12 cellular contexts compared by ENCODE assay signal in the genomic region with DNA sequence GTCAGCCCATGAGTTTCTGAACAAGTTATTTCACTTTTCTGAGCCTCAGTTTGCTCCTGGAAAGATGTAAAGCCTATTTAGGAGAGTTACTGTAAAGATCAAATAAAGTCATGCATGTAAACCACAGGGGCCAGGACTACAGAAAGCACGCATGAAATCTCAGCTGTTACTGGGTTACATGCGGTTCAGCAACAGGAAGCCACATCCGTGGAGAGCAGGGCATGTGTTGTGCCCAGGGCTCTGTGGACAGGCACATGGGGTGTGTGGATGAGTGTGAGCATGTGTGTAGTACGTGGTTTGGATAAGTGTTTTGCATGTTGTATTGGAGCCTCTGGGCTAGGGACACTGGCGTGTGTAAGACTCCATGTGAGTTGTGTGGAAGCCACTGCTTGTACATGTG. TPM values are rescaled to one million over a fixed set of nuclear protein-coding genes. Genes with fewer than 3 reads are reported as not detected.
DNase-seq lines count a peak whose midpoint lies in the region; ATAC-seq and TF ChIP-seq lines count a peak whose summit lies in the region.
"Had no signal": no experiment of that assay in that cellular context is flagged by ENCODE, and none has a peak within 500 bp of the region (broad histone marks: within the 10 kb centered on the region; RNA-seq: fewer than 3 reads in every experiment).

No MANE protein-coding gene starts in this region.

- no peaks in the 10 kb centered on the region for H3K36me3 ChIP-seq in WERI-Rb-1

- DNase-seq in stimulated activated CD4-positive, alpha-beta T cell treated with anti-CD3 and anti-CD28 coated beads, Interleukin-1b, Interleukin-23, amount 100 ng/mL, for 48 hours: peak; percentile 16
- no peak for DNase-seq in stimulated activated CD4-positive, alpha-beta T cell treated with anti-CD3 and anti-CD28 coated beads, Interleukin-4, amount 100 ng/mL, for 4 hours
- DNase-seq in T-helper 22 cell (ENCODE audit: low read depth) (peak; percentile 37), endothelial cell (ENCODE audit: low spot score) (no peak), WERI-Rb-1 (no peak), SW 1271 (lab: John Stamatoyannopoulos, UW) (no peak)
- peak; percentile 30 to 42 for DNase-seq in stimulated activated naive CD8-positive, alpha-beta T cell treated with anti-CD3 and anti-CD28 coated beads, Interleukin-15, amount 100 ng/mL, for 72 hours
- DNase-seq: activated naive CD8-positive, alpha-beta T cell treated with anti-CD3 and anti-CD28 coated beads, Interleukin-2, amount 50 U/mL, for 24 hours; kidney; NCI-H345; nephron progenitor cell had no signal

- no peaks in the 10 kb centered on the region for H3K9me3 Mint-ChIP-seq in endothelial cell (ENCODE audit: unreplicated experiment)
- H3K9me3 Mint-ChIP-seq in stimulated activated naive CD8-positive, alpha-beta T cell treated with anti-CD3 and anti-CD28 coated beads, Interleukin-15, amount 100 ng/mL, for 72 hours: no peaks in the 10 kb centered on the region
- H3K9me3 Mint-ChIP-seq: activated naive CD8-positive, alpha-beta T cell treated with anti-CD3 and anti-CD28 coated beads, Interleukin-2, amount 50 U/mL, for 24 hours; nephron progenitor cell had no signal

- peak overlapping the region; percentile 57 for H3K27ac Mint-ChIP-seq in endothelial cell (ENCODE audit: unreplicated experiment)
- H3K27ac Mint-ChIP-seq in stimulated activated naive CD8-positive, alpha-beta T cell treated with anti-CD3 and anti-CD28 coated beads, Interleukin-15, amount 100 ng/mL, for 72 hours: no peak overlapping the region
- H3K27ac Mint-ChIP-seq: activated naive CD8-positive, alpha-beta T cell treated with anti-CD3 and anti-CD28 coated beads, Interleukin-2, amount 50 U/mL, for 24 hours had no signal

- H3K4me3 ChIP-seq in WERI-Rb-1 (ENCODE audit: low read depth, low read length): no peak overlapping the region

- peaks cover 23% of the 10 kb centered on the region for H3K27me3 Mint-ChIP-seq in endothelial cell (ENCODE audit: unreplicated experiment)
- H3K27me3 Mint-ChIP-seq in stimulated activated naive CD8-positive, alpha-beta T cell treated with anti-CD3 and anti-CD28 coated beads, Interleukin-15, amount 100 ng/mL, for 72 hours: peaks cover 47% of the 10 kb centered on the region

- H3K9me3 ChIP-seq in WERI-Rb-1 (ENCODE audit: severe bottlenecking): no peaks in the 10 kb centered on the region

- H3K27ac ChIP-seq in WERI-Rb-1: no peak overlapping the region

- peak; percentile 76 for ATAC-seq in stimulated activated naive CD8-positive, alpha-beta T cell treated with anti-CD3 and anti-CD28 coated beads, Interleukin-15, amount 100 ng/mL, for 72 hours
- no peak for ATAC-seq in HG03159 (IDR thresholded peaks at IDR 0.05; ENCODE audit: unreplicated experiment)
- ATAC-seq: activated naive CD8-positive, alpha-beta T cell treated with anti-CD3 and anti-CD28 coated beads, Interleukin-2, amount 50 U/mL, for 24 hours had no signal

- H3K4me3 Mint-ChIP-seq in endothelial cell (ENCODE audit: unreplicated experiment): peak overlapping the region; percentile 97
- H3K4me3 Mint-ChIP-seq in stimulated activated naive CD8-positive, alpha-beta T cell treated with anti-CD3 and anti-CD28 coated beads, Interleukin-15, amount 100 ng/mL, for 72 hours: no peak overlapping the region
- H3K4me3 Mint-ChIP-seq: activated naive CD8-positive, alpha-beta T cell treated with anti-CD3 and anti-CD28 coated beads, Interleukin-2, amount 50 U/mL, for 24 hours had no signal

- TF ChIP-seq CTCF in endothelial cell (IDR thresholded peaks at IDR 0.05; ENCODE audit: unreplicated experiment) (no peak), WERI-Rb-1 (IDR thresholded peaks at IDR 0.05; ENCODE audit: low read depth, low read length) (no peak)

- peaks cover 3% of the 10 kb centered on the region for H3K36me3 Mint-ChIP-seq in endothelial cell (ENCODE audit: low read depth, unreplicated experiment)

- peaks cover 36% of the 10 kb centered on the region for H3K4me1 Mint-ChIP-seq in endothelial cell (ENCODE audit: unreplicated experiment)
- peaks cover 79% of the 10 kb centered on the region for H3K4me1 Mint-ChIP-seq in stimulated activated naive CD8-positive, alpha-beta T cell treated with anti-CD3 and anti-CD28 coated beads, Interleukin-15, amount 100 ng/mL, for 72 hours

- peaks cover 31% of the 10 kb centered on the region for H3K27me3 ChIP-seq in WERI-Rb-1 (ENCODE audit: insufficient read depth, low read depth, severe bottlenecking)

RNA-seq across cellular contexts. Expression of a gene that starts 2.2 kb away (rescaled TPM):
- total RNA-seq in endothelial cell (ENCODE audit: unreplicated experiment): 109 TPM

RNA-seq across cellular contexts. Expression of a gene that starts 54.4 kb away (rescaled TPM):
- total RNA-seq in endothelial cell (ENCODE audit: unreplicated experiment): 14.0 TPM

Comparison
In these comparisons a context has a peak if more than half of its experiments do, and no peak if none do; other contexts are left out.
1. DNase-seq: peak in stimulated activated CD4-positive, alpha-beta T cell treated with anti-CD3 and anti-CD28 coated beads, Interleukin-1b, Interleukin-23, amount 100 ng/mL, for 48 hours (single experiment), T-helper 22 cell (single experiment) and stimulated activated naive CD8-positive, alpha-beta T cell treated with anti-CD3 and anti-CD28 coated beads, Interleukin-15, amount 100 ng/mL, for 72 hours (2 of 2); none in stimulated activated CD4-positive, alpha-beta T cell treated with anti-CD3 and anti-CD28 coated beads, Interleukin-4, amount 100 ng/mL, for 4 hours (0 of 2), endothelial cell (single experiment), WERI-Rb-1 (single experiment) and SW 1271 (0 of 2).